8 cellular contexts compared by ENCODE assay signal in the genomic region with DNA sequence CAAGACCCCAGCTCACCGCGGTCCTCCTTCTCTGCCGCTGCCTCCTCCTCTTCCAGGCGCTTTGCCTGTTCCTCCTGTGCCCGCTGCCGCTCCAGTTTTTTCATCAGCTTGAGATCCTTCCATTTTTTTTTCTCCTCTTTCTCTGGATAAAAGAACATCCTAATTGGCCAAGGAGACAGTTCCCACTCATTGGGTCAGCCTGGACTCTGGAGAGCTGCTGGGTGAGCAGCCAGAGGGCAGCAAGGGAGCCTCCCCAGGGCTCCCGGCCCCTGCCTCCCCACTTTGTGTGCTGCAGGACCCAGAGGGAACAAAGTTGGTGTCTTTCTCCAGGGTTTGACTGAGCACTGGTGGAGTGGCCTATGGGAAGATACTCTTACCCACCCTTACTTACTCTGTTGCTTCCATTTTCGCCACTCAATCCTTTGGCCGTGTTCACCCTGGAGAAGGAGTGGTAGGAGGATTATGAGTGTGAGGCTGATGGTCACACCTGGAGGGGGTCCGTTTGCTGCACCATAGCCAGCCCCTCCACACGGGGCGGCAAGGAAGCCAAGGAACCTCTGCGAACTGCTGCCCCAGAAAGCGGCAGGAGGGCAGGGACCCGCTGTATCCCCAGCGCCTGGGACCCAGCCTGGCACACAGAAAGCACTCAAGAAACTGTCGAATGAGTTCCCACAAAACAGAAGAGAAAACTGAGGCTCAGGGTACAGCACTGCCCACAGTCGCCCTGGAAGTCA. TPM values are rescaled to one million over a fixed set of nuclear protein-coding genes. Genes with fewer than 3 reads are reported as not detected.
DNase-seq lines count a peak whose midpoint lies in the region; ATAC-seq and TF ChIP-seq lines count a peak whose summit lies in the region.

No MANE protein-coding gene starts in this region.

- DNase-seq in HT-29 (ENCODE audit: low spot score) (peak; percentile 12), chondrocyte (ENCODE audit: low spot score) (no peak), naive B cell (no peak), NCI-H1436 treated with DMSO at 0.1 percent for 48 hours (lab: John Stamatoyannopoulos, UW) (no peak), NCI-H1417 treated with DMSO at 0.1 percent for 48 hours (lab: John Stamatoyannopoulos, UW) (no peak), NCI-H2196 treated with DMSO at 0.1 percent for 48 hours (lab: John Stamatoyannopoulos, UW; ENCODE audit: unreplicated experiment) (no peak), NCI-H446 (lab: John Stamatoyannopoulos, UW) (no peak)

- H3K27ac Mint-ChIP-seq in chondrocyte (ENCODE audit: unreplicated experiment) (peak overlapping the region; percentile 77), naive B cell (peak overlapping the region; percentile 5 to 95 (median 83))

- peaks cover 18% of the 10 kb centered on the region for H3K4me1 Mint-ChIP-seq in chondrocyte (ENCODE audit: low read depth)
- H3K4me1 Mint-ChIP-seq in naive B cell: peaks cover 18 to 21% (median 21%) of the 10 kb centered on the region in 3 donors

- H3K36me3 Mint-ChIP-seq in chondrocyte (ENCODE audit: low read depth): peaks cover 6% of the 10 kb centered on the region
- no peaks in the 10 kb centered on the region for H3K36me3 Mint-ChIP-seq in naive B cell

- H3K9me3 Mint-ChIP-seq in chondrocyte (ENCODE audit: low read depth) (no peaks in the 10 kb centered on the region), naive B cell (no peaks in the 10 kb centered on the region)

- ATAC-seq in GM18517 (IDR thresholded peaks at IDR 0.05; ENCODE audit: unreplicated experiment): peak; percentile 5
- no peak for ATAC-seq in naive B cell (ENCODE audit: low read depth in 2 of 2)

- no peaks in the 10 kb centered on the region for H3K27me3 Mint-ChIP-seq in chondrocyte (ENCODE audit: low read depth)
- H3K27me3 Mint-ChIP-seq in naive B cell: no peaks in the 10 kb centered on the region

- peak overlapping the region; percentile 84 for H3K4me3 Mint-ChIP-seq in chondrocyte (ENCODE audit: unreplicated experiment)
- H3K4me3 Mint-ChIP-seq in naive B cell: peak overlapping the region; percentile 94 to 99 (median 97)

- no peak for TF ChIP-seq CTCF in chondrocyte (IDR thresholded peaks at IDR 0.05)

RNA-seq across cellular contexts. Expression of a gene that starts 0.7 kb away (rescaled TPM):
- 97.6 and 121 TPM in 2 replicates for total RNA-seq in HT-29 (2014; rRNA removed; shearing (Covaris generic))
- total RNA-seq in chondrocyte: 25.6 to 27.6 TPM (median 26.3 TPM) in 3 replicates
- 10 to 100 TPM; 38.6 to 60.4 (median 52.5) TPM for polyA plus RNA-seq in naive B cell (ENCODE audit: low read depth in 6 of 6)

RNA-seq across cellular contexts. Expression of a gene that starts 10.6 kb away (rescaled TPM):
- 52.1 and 70.8 TPM in 2 replicates for total RNA-seq in HT-29 (2014; rRNA removed; shearing (Covaris generic))
- total RNA-seq in chondrocyte: 22.3 to 24.6 TPM (median 23.1 TPM) in 3 replicates
- polyA plus RNA-seq in naive B cell (ENCODE audit: low read depth in 6 of 6): 10 to 100 TPM in 4 of 6 donors, 1 to 10 TPM in 2; 5.0 to 17.8 (median 14.7) TPM

RNA-seq across cellular contexts. Expression of a gene that starts 41.8 kb away (rescaled TPM):
- 24.0 and 25.4 TPM in 2 replicates for total RNA-seq in HT-29 (2014; rRNA removed; shearing (Covaris generic))
- 23.5 to 32.1 TPM (median 26.5 TPM) in 3 replicates for total RNA-seq in chondrocyte
- polyA plus RNA-seq in naive B cell (ENCODE audit: low read depth in 6 of 6): 10 to 100 TPM; 23.8 to 39.7 (median 25.6) TPM

RNA-seq across cellular contexts. Expression of a gene that starts 52.9 kb away (rescaled TPM):
- total RNA-seq in HT-29 (2014; rRNA removed; shearing (Covaris generic)): 10.4 and 11.8 TPM in 2 replicates
- total RNA-seq in chondrocyte: 3.3 to 7.0 TPM (median 3.6 TPM) in 3 replicates
- polyA plus RNA-seq in naive B cell (ENCODE audit: low read depth in 6 of 6): 1 to 10 TPM; 7.0 to 9.7 (median 8.5) TPM

RNA-seq across cellular contexts. Expression of a gene that starts 53.0 kb away (rescaled TPM):
- 39.5 and 43.2 TPM in 2 replicates for total RNA-seq in HT-29 (2014; rRNA removed; shearing (Covaris generic))
- total RNA-seq in chondrocyte: 36.9 to 58.9 TPM (median 55.0 TPM) in 3 replicates
- 10 to 100 TPM in 5 of 6 donors, 1 to 10 TPM in 1; 8.7 to 25.5 (median 14.6) TPM for polyA plus RNA-seq in naive B cell (ENCODE audit: low read depth in 6 of 6)
